24 cellular contexts compared by ENCODE assay signal in genomic region chr6:23964865-23965264, GRCh38.
"Had no signal": no experiment of that assay in that cellular context is flagged by ENCODE, and none has a peak within 500 bp of the region (broad histone marks: within the 10 kb centered on the region; RNA-seq: fewer than 3 reads in every experiment).

No MANE protein-coding gene starts in this region.

- H3K4me2 ChIP-seq: KMS-11 had no signal

- H3K27ac ChIP-seq: HL-60, KMS-11, RWPE1 had no signal

- ATAC-seq: Panc1, PC-3, SK-N-SH treated with all-trans-retinoic acid at 6 μM for 48 hours had no signal

- H3K9ac ChIP-seq: KMS-11 had no signal

- FAIRE-seq: HTR-8/SVneo had no signal

- DNase-seq: Kasumi-1, MM.1S, NCI-H1092, NCI-H1105 treated with DMSO at 0.1 percent for 48 hours, NCI-H1417 treated with DMSO at 0.1 percent for 48 hours, NCI-H187, NCI-H2029, NCI-H2081 treated with DMSO at 0.1 percent for 48 hours, NCI-H2171, NCI-H226, NCI-H446, NCI-H510A, NCI-H524 treated with DMSO at 0.1 percent for 48 hours, NCI-H69, NCI-H774, PC-3, SHP77, T-helper 1 cell had no signal
